Comparison of ENCODE assay signal across 8 cellular contexts in the genomic region with DNA sequence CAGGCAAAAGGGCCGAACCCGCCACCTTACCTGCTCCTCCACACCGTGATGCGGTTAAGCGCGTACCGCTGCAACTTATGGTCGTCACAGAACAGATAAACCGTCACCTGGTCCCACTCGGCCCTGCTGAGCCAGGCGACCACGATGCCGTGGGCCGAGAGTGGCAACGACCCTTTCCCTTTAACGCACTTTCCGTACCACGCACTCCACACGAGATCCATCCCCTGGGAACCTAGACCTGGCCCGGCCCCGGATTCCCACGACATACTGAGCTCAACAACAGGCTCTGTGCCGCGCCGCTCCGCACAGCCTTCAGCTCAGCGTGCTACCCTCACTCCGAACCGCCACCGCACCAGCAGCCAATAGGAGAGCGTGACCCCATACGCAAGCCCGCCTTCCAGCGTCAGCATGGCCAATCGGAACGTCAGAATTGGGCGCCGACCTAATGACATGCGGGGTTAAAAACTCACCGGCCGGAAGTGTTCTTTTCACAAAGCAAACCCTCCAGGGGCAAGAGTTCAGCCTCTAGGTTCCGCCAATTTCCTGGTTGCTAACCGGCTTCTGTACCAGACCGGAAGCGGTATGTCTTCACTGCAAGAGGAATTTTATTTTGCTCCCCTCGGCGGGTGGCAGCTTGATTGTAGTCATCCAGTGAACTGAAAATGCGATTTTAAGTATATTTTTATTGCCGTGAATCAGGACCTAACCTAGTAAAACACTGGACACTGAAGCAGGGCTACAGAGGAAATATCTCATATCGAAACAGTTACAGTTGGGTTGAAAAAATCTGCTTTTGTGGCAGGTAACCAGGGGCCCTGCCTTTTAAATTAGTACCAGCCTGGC. TPM values are rescaled to one million over a fixed set of nuclear protein-coding genes. Genes with fewer than 3 reads are reported as not detected.
DNase-seq lines count a peak whose midpoint lies in the region; ATAC-seq and TF ChIP-seq lines count a peak whose summit lies in the region.

A gene (minus strand): TSS at position 338 of the 843 bp plus-strand sequence. CDS start 72 bp downstream, at position 266.

- DNase-seq in BJ (ENCODE audit: low read depth) (peak; percentile 74), NCI-H526 treated with DMSO at 0.1 percent for 48 hours (lab: John Stamatoyannopoulos, UW) (peak; percentile 85), coronary artery (ENCODE audit: low spot score) (peak; percentile 94), left kidney (ENCODE audit: low read depth, low spot score) (peak; percentile 97)
- peak; percentile 96 for DNase-seq in activated CD4-positive, alpha-beta T cell treated with anti-CD3 and anti-CD28 coated beads, Interleukin-2, amount 10 ng/mL, durations not matched to agents 24 days and 14 days
- peak; percentile 86 to 87 for DNase-seq in stimulated activated CD4-positive, alpha-beta T cell treated with anti-CD3 and anti-CD28 coated beads, Interleukin-2, amount 100 ng/mL, for 24 hours

- TF ChIP-seq CTCF in BJ (IDR thresholded peaks at IDR 0.05; ENCODE audit: insufficient read depth, low read depth, low read length), result no peak
- no peak for TF ChIP-seq CTCF in coronary artery (IDR thresholded peaks at IDR 0.05)

- H3K4me1 Mint-ChIP-seq in activated CD4-positive, alpha-beta T cell treated with anti-CD3 and anti-CD28 coated beads, Interleukin-2, amount 10 ng/mL, durations not matched to agents 24 days and 14 days, result peaks cover 11% of the 10 kb centered on the region

- peaks cover 22% of the 10 kb centered on the region for H3K36me3 Mint-ChIP-seq in activated CD4-positive, alpha-beta T cell treated with anti-CD3 and anti-CD28 coated beads, Interleukin-2, amount 10 ng/mL, durations not matched to agents 24 days and 14 days (ENCODE audit: low read depth)

- H3K9me3 Mint-ChIP-seq in activated CD4-positive, alpha-beta T cell treated with anti-CD3 and anti-CD28 coated beads, Interleukin-2, amount 10 ng/mL, durations not matched to agents 24 days and 14 days, result no peaks in the 10 kb centered on the region

- peak within 1 kb of the TSS; percentile 100 for H3K27ac Mint-ChIP-seq in activated CD4-positive, alpha-beta T cell treated with anti-CD3 and anti-CD28 coated beads, Interleukin-2, amount 10 ng/mL, durations not matched to agents 24 days and 14 days

- intact Hi-C loops in activated CD4-positive, alpha-beta T cell treated with anti-CD3 and anti-CD28 coated beads, Interleukin-2, amount 10 ng/mL, durations not matched to agents 24 days and 14 days (cut with micrococcal nuclease), result loop anchor here (1.0 to 10.0 kb wide), 5 partner anchors 500 to 1777 kb away; a partner anchor contains a TSS

- CTCF ChIA-PET in BJ (lab: Yijun Ruan, JAX), result no interaction called here

- ATAC-seq in GM19324 (IDR thresholded peaks at IDR 0.05; ENCODE audit: low FRiP score, unreplicated experiment) (peak; percentile 100), HG03469 (IDR thresholded peaks at IDR 0.05; ENCODE audit: unreplicated experiment) (peak; percentile 99)

- H3K4me3 Mint-ChIP-seq in activated CD4-positive, alpha-beta T cell treated with anti-CD3 and anti-CD28 coated beads, Interleukin-2, amount 10 ng/mL, durations not matched to agents 24 days and 14 days, result peak within 1 kb of the TSS; percentile 99

- no peaks in the 10 kb centered on the region for H3K27me3 ChIP-seq in BJ (ENCODE audit: control insufficient read depth, insufficient read depth, low read length)

- POLR2A ChIA-PET in BJ (lab: Charles Lee), result no interaction called here

- peaks cover 1% of the 10 kb centered on the region; the same call in 1 of the 2 replicates for H3K36me3 ChIP-seq in BJ (ENCODE audit: control insufficient read depth, insufficient read depth, low read length)

- peak within 1 kb of the TSS; percentile 68 for H3K4me3 ChIP-seq in BJ (ENCODE audit: low read depth, low read length)
- peak within 1 kb of the TSS; percentile 72 for H3K4me3 ChIP-seq in coronary artery

- H3K27me3 Mint-ChIP-seq in activated CD4-positive, alpha-beta T cell treated with anti-CD3 and anti-CD28 coated beads, Interleukin-2, amount 10 ng/mL, durations not matched to agents 24 days and 14 days, result no peaks in the 10 kb centered on the region

- H3K27ac ChIP-seq in coronary artery, result peak within 1 kb of the TSS; percentile 31 to 63

RNA-seq across cellular contexts. Expression of the gene that starts here (rescaled TPM):
- polyA plus RNA-seq in BJ (2011; rRNA removed), result 19.3 and 22.3 TPM in 2 replicates
- 10.0 and 11.3 TPM in 2 replicates for polyA minus RNA-seq in BJ (2011; rRNA and poly(A)+ RNA removed)
- total RNA-seq in activated CD4-positive, alpha-beta T cell treated with anti-CD3 and anti-CD28 coated beads, Interleukin-2, amount 10 ng/mL, durations not matched to agents 24 days and 14 days, result 61.0 and 64.0 TPM in 2 replicates

Comparison
In these comparisons a context has a peak if more than half of its experiments do, and no peak if none do; other contexts are left out.
1. Peak in every context shown above with its lines: DNase-seq, ATAC-seq, H3K4me3 ChIP-seq and H3K27ac ChIP-seq.